8 cellular contexts compared by ENCODE assay signal in genomic region chr5:138789771-138790242, GRCh38.
DNase-seq lines count a peak whose midpoint lies in the region; ATAC-seq and TF ChIP-seq lines count a peak whose summit lies in the region.

No MANE protein-coding gene starts in this region.

- peaks cover 70% of the 10 kb centered on the region for H3K27me3 Mint-ChIP-seq in activated T-cell treated with anti-CD3 and anti-CD28 coated beads, Interleukin-2, amount 50 U/mL, for 24 hours

- CTCF ChIA-PET in RWPE1 (lab: Yijun Ruan, JAX) = interaction anchor here (0.5 to 2.9 kb wide), 18 partner anchors 8 to 359 kb away, joined by 3 to 11 read pairs (median 5); no protein-coding TSS in a partner anchor

- H3K9me3 Mint-ChIP-seq in activated T-cell treated with anti-CD3 and anti-CD28 coated beads, Interleukin-2, amount 50 U/mL, for 24 hours = no peaks in the 10 kb centered on the region

- no peaks in the 10 kb centered on the region for H3K36me3 Mint-ChIP-seq in activated T-cell treated with anti-CD3 and anti-CD28 coated beads, Interleukin-2, amount 50 U/mL, for 24 hours (ENCODE audit: low read depth)

- POLR2A ChIA-PET in RWPE1 (lab: Yijun Ruan, JAX; ENCODE audit: low non-redundant PET) = interaction anchor here (0.6 to 0.8 kb wide), 2 partner anchors 10 to 552 kb away, joined by 3 read pairs; no protein-coding TSS in a partner anchor

- H3K27ac Mint-ChIP-seq in activated T-cell treated with anti-CD3 and anti-CD28 coated beads, Interleukin-2, amount 50 U/mL, for 24 hours = no peak overlapping the region

- no peak overlapping the region for H3K4me3 Mint-ChIP-seq in activated T-cell treated with anti-CD3 and anti-CD28 coated beads, Interleukin-2, amount 50 U/mL, for 24 hours

- peak; percentile 33 for DNase-seq in DMS114 treated with DMSO at 0.1 percent for 48 hours (lab: John Stamatoyannopoulos, UW; ENCODE audit: unreplicated experiment)
- DNase-seq in HCEC 1CT = peak; percentile 46
- peak; percentile 24 for DNase-seq in RWPE1 (ENCODE audit: low spot score)
- DNase-seq in fibroblast of the conjunctiva (ENCODE audit: low read depth) = peak; percentile 12
- DNase-seq in retinal pigment epithelial cell (ENCODE audit: low read depth) = no peak
- no peak for DNase-seq in activated T-cell treated with anti-CD3 and anti-CD28 coated beads, Interleukin-2, amount 50 U/mL, for 24 hours

- ATAC-seq in GM19023 (IDR thresholded peaks at IDR 0.05; ENCODE audit: unreplicated experiment) (no peak), HG02870 (IDR thresholded peaks at IDR 0.05; ENCODE audit: unreplicated experiment) (no peak)

- H3K4me1 Mint-ChIP-seq in activated T-cell treated with anti-CD3 and anti-CD28 coated beads, Interleukin-2, amount 50 U/mL, for 24 hours (ENCODE audit: low read depth) = peaks cover 24% of the 10 kb centered on the region

- TF ChIP-seq CTCF in RWPE1 (conservative IDR thresholded peaks at IDR 0.05; ENCODE audit: low read depth) (peak; percentile 55), retinal pigment epithelial cell (conservative IDR thresholded peaks at IDR 0.05; ENCODE audit: low read depth, low read length) (peak; percentile 70)

- H3K4me3 ChIP-seq in retinal pigment epithelial cell (ENCODE audit: low read length) = no peak overlapping the region

- H3K27ac ChIP-seq in RWPE1 = no peak overlapping the region

Comparison
In these comparisons a context has a peak if more than half of its experiments do, and no peak if none do; other contexts are left out.
1. DNase-seq: peak in DMS114 treated with DMSO at 0.1 percent for 48 hours (single experiment), HCEC 1CT (single experiment), RWPE1 (single experiment) and fibroblast of the conjunctiva (single experiment); none in retinal pigment epithelial cell (single experiment) and activated T-cell treated with anti-CD3 and anti-CD28 coated beads, Interleukin-2, amount 50 U/mL, for 24 hours (single experiment).